Comparison of ENCODE assay signal across 10 cellular contexts in the genomic region with DNA sequence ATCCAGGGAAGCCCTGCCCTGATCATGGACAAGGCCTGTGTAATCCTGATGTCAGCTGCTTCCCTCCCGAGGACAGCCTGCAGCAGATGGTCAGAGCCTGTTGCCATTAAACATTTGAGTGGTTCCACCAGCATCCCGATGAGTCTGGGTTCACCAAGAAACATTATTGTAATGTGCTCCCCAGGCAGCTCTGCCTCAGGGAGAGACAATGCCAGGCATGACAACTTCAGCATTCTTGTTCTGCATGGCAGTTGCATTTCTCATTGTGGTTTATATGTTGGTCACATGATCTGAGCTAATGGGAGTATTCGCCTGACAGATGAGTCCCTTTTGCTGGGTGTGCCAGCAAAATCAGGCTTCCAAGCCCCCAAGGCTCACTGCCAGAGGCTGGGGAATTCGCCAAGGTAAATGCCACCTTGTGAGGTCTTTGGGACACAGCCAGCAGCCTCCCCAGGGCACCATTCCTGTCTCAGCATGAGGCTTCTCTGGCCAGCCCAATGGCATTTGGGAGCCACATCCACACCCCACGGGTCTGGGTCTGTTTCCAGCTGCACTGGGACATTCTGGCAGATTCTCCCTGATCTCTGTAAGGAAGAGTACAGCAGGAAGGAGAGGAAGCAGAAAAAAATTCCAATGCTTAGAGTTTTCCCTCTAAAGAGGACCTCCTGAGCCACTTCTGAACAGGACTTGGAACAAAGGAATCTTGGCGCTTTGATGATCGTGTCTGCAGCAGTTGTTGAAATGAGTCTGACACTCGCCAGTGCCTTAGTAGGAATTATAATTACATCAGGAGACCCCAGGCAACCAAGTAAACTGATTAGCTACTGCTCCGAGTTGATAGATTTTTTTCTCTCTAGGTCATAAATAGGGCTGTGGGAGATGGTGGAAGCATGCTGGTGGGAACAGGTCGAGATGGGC. TPM values are rescaled to one million over a fixed set of nuclear protein-coding genes. Genes with fewer than 3 reads are reported as not detected.
A peak's percentile ranks its signal among the peaks of the same experiment; 100 is the strongest.
DNase-seq lines count a peak whose midpoint lies in the region; ATAC-seq and TF ChIP-seq lines count a peak whose summit lies in the region.
"Had no signal": no experiment of that assay in that cellular context is flagged by ENCODE, and none has a peak within 500 bp of the region (broad histone marks: within the 10 kb centered on the region; RNA-seq: fewer than 3 reads in every experiment).

No MANE protein-coding gene starts in this region.

- TF ChIP-seq CTCF in astrocyte of the cerebellum (IDR thresholded peaks at IDR 0.05; ENCODE audit: low read depth, low read length, missing control alignments) = no peak

- no peaks in the 10 kb centered on the region for H3K36me3 Mint-ChIP-seq in activated T-helper 2 cell treated with anti-CD3 and anti-CD28 coated beads, Interferon-gamma antibody, Interleukin-2, Interleukin-4, amounts not matched to agents 10 μg/mL and 5 μg/mL and 100 μg/mL, durations not matched to agents 14 hours and 24 hours and 36 hours (ENCODE audit: low read depth)

- no peak overlapping the region for H3K4me3 Mint-ChIP-seq in activated T-helper 2 cell treated with anti-CD3 and anti-CD28 coated beads, Interferon-gamma antibody, Interleukin-2, Interleukin-4, amounts not matched to agents 10 μg/mL and 5 μg/mL and 100 μg/mL, durations not matched to agents 14 hours and 24 hours and 36 hours (ENCODE audit: low read depth)
- H3K4me3 Mint-ChIP-seq: dendritic cell treated with granulocyte-macrophage colony-stimulating factor and Interleukin-4, amounts not matched to agents 40 ng/mL and 50 ng/mL, for 4 days had no signal

- H3K9me3 Mint-ChIP-seq in activated T-helper 2 cell treated with anti-CD3 and anti-CD28 coated beads, Interferon-gamma antibody, Interleukin-2, Interleukin-4, amounts not matched to agents 10 μg/mL and 5 μg/mL and 100 μg/mL, durations not matched to agents 14 hours and 24 hours and 36 hours = no peaks in the 10 kb centered on the region
- H3K9me3 Mint-ChIP-seq: dendritic cell treated with granulocyte-macrophage colony-stimulating factor and Interleukin-4, amounts not matched to agents 40 ng/mL and 50 ng/mL, for 4 days had no signal

- H3K27me3 Mint-ChIP-seq in activated T-helper 2 cell treated with anti-CD3 and anti-CD28 coated beads, Interferon-gamma antibody, Interleukin-2, Interleukin-4, amounts not matched to agents 10 μg/mL and 5 μg/mL and 100 μg/mL, durations not matched to agents 14 hours and 24 hours and 36 hours (ENCODE audit: low read depth) = no peaks in the 10 kb centered on the region

- no peak for ATAC-seq in HG03196 (IDR thresholded peaks at IDR 0.05; ENCODE audit: unreplicated experiment)

- no peak overlapping the region for H3K4me3 ChIP-seq in astrocyte of the cerebellum (ENCODE audit: low read depth, low read length)

- in situ Hi-C loops in astrocyte of the cerebellum (cut with HindIII; ENCODE audit: low sequenced_read_pairs) = no loop called here

- DNase-seq in DMS79 treated with DMSO at 0.1 percent for 48 hours (lab: John Stamatoyannopoulos, UW) (peak; percentile 67), NCI-H1105 treated with DMSO at 0.1 percent for 48 hours (lab: John Stamatoyannopoulos, UW) (peak; percentile 83), astrocyte of the cerebellum (ENCODE audit: low read depth) (peak; percentile 60), medulla oblongata (ENCODE audit: extremely low spot score) (peak; percentile 44), NCI-H1417 (lab: John Stamatoyannopoulos, UW) (no peak)
- no peak for DNase-seq in activated CD4-positive, alpha-beta T cell treated with anti-CD3 and anti-CD28 coated beads, Interleukin-2, amount 50 U/mL, for 4 hours
- DNase-seq in activated T-helper 2 cell treated with anti-CD3 and anti-CD28 coated beads, Interferon-gamma antibody, Interleukin-2, Interleukin-4, amounts not matched to agents 10 μg/mL and 5 μg/mL and 100 μg/mL, durations not matched to agents 14 hours and 24 hours and 36 hours (ENCODE audit: low spot score) = no peak

- intact Hi-C loops in activated T-helper 2 cell treated with anti-CD3 and anti-CD28 coated beads, Interferon-gamma antibody, Interleukin-2, Interleukin-4, amounts not matched to agents 10 μg/mL and 5 μg/mL and 100 μg/mL, durations not matched to agents 14 hours and 24 hours and 36 hours (cut with micrococcal nuclease) = no loop called here

- no peaks in the 10 kb centered on the region for H3K4me1 Mint-ChIP-seq in activated T-helper 2 cell treated with anti-CD3 and anti-CD28 coated beads, Interferon-gamma antibody, Interleukin-2, Interleukin-4, amounts not matched to agents 10 μg/mL and 5 μg/mL and 100 μg/mL, durations not matched to agents 14 hours and 24 hours and 36 hours (ENCODE audit: low read depth)

- no peak overlapping the region for H3K27ac Mint-ChIP-seq in activated T-helper 2 cell treated with anti-CD3 and anti-CD28 coated beads, Interferon-gamma antibody, Interleukin-2, Interleukin-4, amounts not matched to agents 10 μg/mL and 5 μg/mL and 100 μg/mL, durations not matched to agents 14 hours and 24 hours and 36 hours
- H3K27ac Mint-ChIP-seq: dendritic cell treated with granulocyte-macrophage colony-stimulating factor and Interleukin-4, amounts not matched to agents 40 ng/mL and 50 ng/mL, for 4 days had no signal

RNA-seq across cellular contexts. Expression of gene KCNIP1, which starts 18.6 kb away (rescaled TPM):
- not detected in 2 replicates for total RNA-seq in activated T-helper 2 cell treated with anti-CD3 and anti-CD28 coated beads, Interferon-gamma antibody, Interleukin-2, Interleukin-4, amounts not matched to agents 10 μg/mL and 5 μg/mL and 100 μg/mL, durations not matched to agents 14 hours and 24 hours and 36 hours
- total RNA-seq: mononuclear cell had no signal

Comparison
In these comparisons a context has a peak if more than half of its experiments do, and no peak if none do; other contexts are left out.
1. DNase-seq: peak in DMS79 treated with DMSO at 0.1 percent for 48 hours (single experiment), NCI-H1105 treated with DMSO at 0.1 percent for 48 hours (single experiment), astrocyte of the cerebellum (single experiment) and medulla oblongata (single experiment); none in NCI-H1417 (0 of 3), activated CD4-positive, alpha-beta T cell treated with anti-CD3 and anti-CD28 coated beads, Interleukin-2, amount 50 U/mL, for 4 hours (0 of 2) and activated T-helper 2 cell treated with anti-CD3 and anti-CD28 coated beads, Interferon-gamma antibody, Interleukin-2, Interleukin-4, amounts not matched to agents 10 μg/mL and 5 μg/mL and 100 μg/mL, durations not matched to agents 14 hours and 24 hours and 36 hours (single experiment).